1 cellular context compared by ENCODE assay signal in the genomic region with DNA sequence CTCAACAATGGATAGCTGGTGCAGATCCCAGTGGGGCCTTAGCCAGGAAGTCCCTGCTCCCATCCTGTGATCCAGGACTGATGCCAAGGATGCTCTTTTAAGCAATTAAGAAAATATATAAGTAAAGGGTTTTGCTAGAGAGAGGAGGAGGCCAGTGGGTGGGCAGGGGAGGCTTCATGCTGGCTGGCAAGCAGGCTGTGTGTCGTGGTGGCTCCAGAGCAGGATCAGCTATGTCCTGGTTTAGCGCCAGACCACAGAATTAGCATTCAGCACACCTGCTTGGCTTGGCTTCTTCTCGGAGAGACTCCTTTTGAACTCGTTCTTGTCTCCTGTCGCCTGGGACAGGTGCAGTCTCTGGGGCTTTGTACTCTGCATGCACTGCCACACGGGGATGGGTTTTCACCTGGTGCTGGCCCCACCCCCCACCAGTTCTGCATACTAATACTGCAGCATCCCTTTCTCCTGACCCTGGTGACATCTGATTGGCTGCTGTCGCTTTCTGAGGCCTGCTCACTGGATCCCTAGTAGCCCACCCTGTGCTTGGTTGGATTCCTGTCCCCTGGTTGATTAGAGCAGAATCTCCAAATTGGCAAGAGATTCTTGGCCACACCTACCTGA.
TF ChIP-seq lines count a peak whose summit lies in the region.

No MANE protein-coding gene starts in this region.

TF ChIP-seq in H1, 55 proteins besides CTCF, POLR2A, EP300 and RAD21:
- TF ChIP-seq EGR1 (IDR thresholded peaks at IDR 0.05; ENCODE audit: borderline replicate concordance, low read depth, low read length) = no peak
- no peak for TF ChIP-seq KDM4A (IDR thresholded peaks at IDR 0.05; ENCODE audit: low read depth, low read length, severe bottlenecking)
- no peak for TF ChIP-seq KDM1A (IDR thresholded peaks at IDR 0.05; ENCODE audit: borderline replicate concordance, low read length)
- TF ChIP-seq, protein P1, sequence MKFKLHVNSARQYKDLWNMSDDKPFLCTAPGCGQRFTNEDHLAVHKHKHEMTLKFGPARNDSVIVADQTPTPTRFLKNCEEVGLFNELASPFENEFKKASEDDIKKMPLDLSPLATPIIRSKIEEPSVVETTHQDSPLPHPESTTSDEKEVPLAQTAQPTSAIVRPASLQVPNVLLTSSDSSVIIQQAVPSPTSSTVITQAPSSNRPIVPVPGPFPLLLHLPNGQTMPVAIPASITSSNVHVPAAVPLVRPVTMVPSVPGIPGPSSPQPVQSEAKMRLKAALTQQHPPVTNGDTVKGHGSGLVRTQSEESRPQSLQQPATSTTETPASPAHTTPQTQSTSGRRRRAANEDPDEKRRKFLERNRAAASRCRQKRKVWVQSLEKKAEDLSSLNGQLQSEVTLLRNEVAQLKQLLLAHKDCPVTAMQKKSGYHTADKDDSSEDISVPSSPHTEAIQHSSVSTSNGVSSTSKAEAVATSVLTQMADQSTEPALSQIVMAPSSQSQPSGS (IDR thresholded peaks at IDR 0.05; ENCODE audit: low read length) = no peak
- no peak for TF ChIP-seq CREB1 (IDR thresholded peaks at IDR 0.05)
- no peak for TF ChIP-seq SP4 (IDR thresholded peaks at IDR 0.05; ENCODE audit: low read length)
